ENCODE assay signal across 23 cellular contexts in the genomic region with DNA sequence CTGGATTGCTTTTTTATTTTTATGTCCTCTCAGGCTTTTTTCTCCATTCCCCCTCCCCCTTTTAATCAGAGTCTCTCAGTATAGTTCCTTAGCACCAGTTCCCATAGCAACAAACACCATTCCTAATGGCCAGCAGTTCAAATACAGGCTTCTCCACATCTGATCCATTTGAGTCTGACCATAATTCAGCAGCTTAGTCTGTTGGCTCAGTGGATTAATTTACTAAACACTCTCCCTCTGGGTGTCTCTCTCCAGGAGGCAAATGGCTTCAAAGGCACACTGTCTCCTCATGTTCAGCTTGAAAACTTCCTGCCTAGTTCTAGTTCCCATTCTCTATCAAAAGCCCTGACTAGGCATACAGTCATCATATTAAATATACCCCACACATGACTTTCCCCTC.
DNase-seq lines count a peak whose midpoint lies in the region; ATAC-seq and TF ChIP-seq lines count a peak whose summit lies in the region.
"Had no signal": no experiment of that assay in that cellular context is flagged by ENCODE, and none has a peak within 500 bp of the region (broad histone marks: within the 10 kb centered on the region; RNA-seq: fewer than 3 reads in every experiment).

No MANE protein-coding gene starts in this region.

- no peaks in the 10 kb centered on the region for H3K9me3 ChIP-seq in osteoblast (ENCODE audit: low read depth, low read length)
- H3K9me3 ChIP-seq: vagina had no signal

- H3K4me2 ChIP-seq in osteoblast (ENCODE audit: insufficient read depth, low read length): no peak overlapping the region

- no peak for ATAC-seq in activated T-helper 17 cell treated with anti-CD3 and anti-CD28 coated beads, Interleukin-2, amount 50 U/mL, for 72 hours (replicated peaks)
- ATAC-seq: activated CD8-positive, alpha-beta memory T cell treated with anti-CD3 and anti-CD28 coated beads, Interleukin-2, amount 10 ng/mL, durations not matched to agents 7 days and 5 days; naive thymus-derived CD8-positive, alpha-beta T cell had no signal

- no peak overlapping the region for H3K4me3 ChIP-seq in osteoblast (ENCODE audit: insufficient read depth, low read length)
- H3K4me3 ChIP-seq: vagina had no signal

- H2AFZ ChIP-seq in osteoblast (ENCODE audit: low read length): no peak overlapping the region

- CTCF ChIA-PET in HEK293T (lab: Yijun Ruan, JAX): no interaction called here

- no peaks in the 10 kb centered on the region for H3K79me2 ChIP-seq in osteoblast (ENCODE audit: insufficient read depth, low read length)

- POLR2A ChIA-PET in HEK293T (lab: Yijun Ruan, JAX): no interaction called here

- H3K27ac Mint-ChIP-seq in activated T-helper 17 cell treated with anti-CD3 and anti-CD28 coated beads, Interleukin-2, amount 50 U/mL, for 72 hours: no peak overlapping the region
- H3K27ac Mint-ChIP-seq: activated B cell treated with CpG ODN at 0.5 μM for 24 hours; activated CD8-positive, alpha-beta memory T cell treated with anti-CD3 and anti-CD28 coated beads, Interleukin-2, amount 10 ng/mL, durations not matched to agents 7 days and 5 days; activated naive CD4-positive, alpha-beta T cell treated with anti-CD3 and anti-CD28 coated beads for 36 hours; stimulated activated naive CD8-positive, alpha-beta T cell treated with anti-CD3 and anti-CD28 coated beads, Interleukin-15, Interleukin-2, amounts not matched to agents 100 ng/mL and 50 ng/mL, for 24 hours had no signal

- H3K4me3 Mint-ChIP-seq in activated T-helper 17 cell treated with anti-CD3 and anti-CD28 coated beads, Interleukin-2, amount 50 U/mL, for 72 hours: no peak overlapping the region
- H3K4me3 Mint-ChIP-seq: activated B cell treated with CpG ODN at 0.5 μM for 24 hours; activated CD8-positive, alpha-beta memory T cell treated with anti-CD3 and anti-CD28 coated beads, Interleukin-2, amount 10 ng/mL, durations not matched to agents 7 days and 5 days; activated naive CD4-positive, alpha-beta T cell treated with anti-CD3 and anti-CD28 coated beads for 36 hours; CD14-positive monocyte; naive thymus-derived CD8-positive, alpha-beta T cell; stimulated activated naive CD8-positive, alpha-beta T cell treated with anti-CD3 and anti-CD28 coated beads, Interleukin-15, Interleukin-2, amounts not matched to agents 100 ng/mL and 50 ng/mL, for 24 hours had no signal

- DNase-seq in DMS53 (lab: John Stamatoyannopoulos, UW) (peak; percentile 62), DMS53 treated with DMSO at 0.1 percent for 48 hours (lab: John Stamatoyannopoulos, UW; ENCODE audit: unreplicated experiment) (no peak), HEK293T (ENCODE audit: extremely low spot score) (peak; percentile 12), NCI-H748 treated with DMSO at 0.1 percent for 48 hours (lab: John Stamatoyannopoulos, UW) (peak; percentile 12), left kidney (ENCODE audit: low read depth, low spot score) (peak; percentile 18), osteoblast (ENCODE audit: insufficient read length, low spot score, missing footprints) (no peak), NCI-H2171 treated with DMSO at 0.1 percent for 48 hours (lab: John Stamatoyannopoulos, UW) (no peak)
- DNase-seq: activated B cell treated with CpG ODN at 0.5 μM for 24 hours; activated CD8-positive, alpha-beta memory T cell treated with anti-CD3 and anti-CD28 coated beads, Interleukin-2, amount 10 ng/mL, durations not matched to agents 7 days and 5 days; activated naive CD4-positive, alpha-beta T cell treated with anti-CD3 and anti-CD28 coated beads for 36 hours; activated T-cell treated with anti-CD3 and anti-CD28 coated beads, Interleukin-2, amount 50 U/mL, for 48 hours; brain microvascular endothelial cell; Calu3; KBM-7; midbrain; MM.1S; naive thymus-derived CD8-positive, alpha-beta T cell; NCI-H1694 had no signal

- no peaks in the 10 kb centered on the region for H3K27me3 Mint-ChIP-seq in activated T-helper 17 cell treated with anti-CD3 and anti-CD28 coated beads, Interleukin-2, amount 50 U/mL, for 72 hours
- H3K27me3 Mint-ChIP-seq: activated B cell treated with CpG ODN at 0.5 μM for 24 hours; activated CD8-positive, alpha-beta memory T cell treated with anti-CD3 and anti-CD28 coated beads, Interleukin-2, amount 10 ng/mL, durations not matched to agents 7 days and 5 days; naive thymus-derived CD8-positive, alpha-beta T cell; stimulated activated naive CD8-positive, alpha-beta T cell treated with anti-CD3 and anti-CD28 coated beads, Interleukin-15, Interleukin-2, amounts not matched to agents 100 ng/mL and 50 ng/mL, for 24 hours had no signal

- no peaks in the 10 kb centered on the region for H3K9me3 Mint-ChIP-seq in activated T-helper 17 cell treated with anti-CD3 and anti-CD28 coated beads, Interleukin-2, amount 50 U/mL, for 72 hours
- H3K9me3 Mint-ChIP-seq: activated B cell treated with CpG ODN at 0.5 μM for 24 hours; activated naive CD4-positive, alpha-beta T cell treated with anti-CD3 and anti-CD28 coated beads for 36 hours; stimulated activated naive CD8-positive, alpha-beta T cell treated with anti-CD3 and anti-CD28 coated beads, Interleukin-15, Interleukin-2, amounts not matched to agents 100 ng/mL and 50 ng/mL, for 24 hours had no signal

- no peaks in the 10 kb centered on the region for H3K4me1 ChIP-seq in osteoblast (ENCODE audit: insufficient read depth, low read length)
- H3K4me1 ChIP-seq: vagina had no signal

- H3K36me3 Mint-ChIP-seq in activated T-helper 17 cell treated with anti-CD3 and anti-CD28 coated beads, Interleukin-2, amount 50 U/mL, for 72 hours (ENCODE audit: low read depth): no peaks in the 10 kb centered on the region
- H3K36me3 Mint-ChIP-seq: naive thymus-derived CD8-positive, alpha-beta T cell had no signal

- no peak overlapping the region for H3K27ac ChIP-seq in osteoblast (ENCODE audit: low read depth, low read length)
- H3K27ac ChIP-seq: 22Rv1, brain microvascular endothelial cell, vagina had no signal

- H4K20me1 ChIP-seq in osteoblast (ENCODE audit: insufficient read depth, low read length): no peaks in the 10 kb centered on the region

- no peaks in the 10 kb centered on the region for H3K27me3 ChIP-seq in osteoblast (ENCODE audit: insufficient read depth, low read length)
- H3K27me3 ChIP-seq: brain microvascular endothelial cell, vagina had no signal

- no peaks in the 10 kb centered on the region for H3K36me3 ChIP-seq in osteoblast (ENCODE audit: insufficient read depth, low read length)
- H3K36me3 ChIP-seq: brain microvascular endothelial cell, vagina had no signal

- H3K4me1 Mint-ChIP-seq in activated T-helper 17 cell treated with anti-CD3 and anti-CD28 coated beads, Interleukin-2, amount 50 U/mL, for 72 hours: no peaks in the 10 kb centered on the region
- H3K4me1 Mint-ChIP-seq: activated B cell treated with CpG ODN at 0.5 μM for 24 hours; activated CD8-positive, alpha-beta memory T cell treated with anti-CD3 and anti-CD28 coated beads, Interleukin-2, amount 10 ng/mL, durations not matched to agents 7 days and 5 days; CD14-positive monocyte had no signal

- TF ChIP-seq CTCF in osteoblast (IDR thresholded peaks at IDR 0.05; ENCODE audit: extremely low read depth, low read depth, low read length): no peak

TF ChIP-seq in HEK293T, 16 proteins besides CTCF, POLR2A, EP300 and RAD21:
- TF ChIP-seq ARNT (IDR thresholded peaks at IDR 0.05): no peak
- TF ChIP-seq, protein P1, sequence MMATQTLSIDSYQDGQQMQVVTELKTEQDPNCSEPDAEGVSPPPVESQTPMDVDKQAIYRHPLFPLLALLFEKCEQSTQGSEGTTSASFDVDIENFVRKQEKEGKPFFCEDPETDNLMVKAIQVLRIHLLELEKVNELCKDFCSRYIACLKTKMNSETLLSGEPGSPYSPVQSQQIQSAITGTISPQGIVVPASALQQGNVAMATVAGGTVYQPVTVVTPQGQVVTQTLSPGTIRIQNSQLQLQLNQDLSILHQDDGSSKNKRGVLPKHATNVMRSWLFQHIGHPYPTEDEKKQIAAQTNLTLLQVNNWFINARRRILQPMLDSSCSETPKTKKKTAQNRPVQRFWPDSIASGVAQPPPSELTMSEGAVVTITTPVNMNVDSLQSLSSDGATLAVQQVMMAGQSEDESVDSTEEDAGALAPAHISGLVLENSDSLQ (IDR thresholded peaks at IDR 0.05): no peak
- TF ChIP-seq BHLHE40 (IDR thresholded peaks at IDR 0.05; ENCODE audit: borderline replicate concordance): no peak
- TF ChIP-seq NFRKB (IDR thresholded peaks at IDR 0.05): no peak

Comparison
In these comparisons a context has a peak if more than half of its experiments do, and no peak if none do; other contexts are left out.
1. DNase-seq: peak in DMS53 (single experiment), HEK293T (single experiment), NCI-H748 treated with DMSO at 0.1 percent for 48 hours (single experiment) and left kidney (single experiment); none in DMS53 treated with DMSO at 0.1 percent for 48 hours (single experiment), osteoblast (single experiment) and NCI-H2171 treated with DMSO at 0.1 percent for 48 hours (single experiment).